20 cellular contexts compared by ENCODE assay signal in the genomic region with DNA sequence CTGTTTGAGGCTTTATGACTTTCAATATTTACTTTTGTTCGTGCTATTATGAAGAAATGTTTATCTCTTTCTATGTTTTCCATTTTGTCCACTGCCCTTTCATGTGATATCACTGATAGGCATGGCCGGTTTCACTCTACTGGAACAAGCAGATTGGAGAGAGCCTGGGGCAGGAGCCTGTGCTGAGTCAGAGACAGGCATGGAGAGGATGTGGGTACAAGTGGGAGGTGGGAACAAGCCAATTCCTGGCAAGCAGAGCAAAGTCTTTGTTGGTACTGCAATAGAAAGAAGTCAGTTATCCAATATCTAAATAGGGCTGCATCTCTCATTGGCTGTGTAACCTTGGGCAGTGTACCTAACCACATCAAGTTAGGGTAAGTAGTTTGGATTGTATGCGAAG.
DNase-seq lines count a peak whose midpoint lies in the region; ATAC-seq and TF ChIP-seq lines count a peak whose summit lies in the region.
"Had no signal": no experiment of that assay in that cellular context is flagged by ENCODE, and none has a peak within 500 bp of the region (broad histone marks: within the 10 kb centered on the region; RNA-seq: fewer than 3 reads in every experiment).

No MANE protein-coding gene starts in this region.

- ATAC-seq in GM18505 (IDR thresholded peaks at IDR 0.05; ENCODE audit: unreplicated experiment) (no peak), HG02981 (IDR thresholded peaks at IDR 0.05; ENCODE audit: unreplicated experiment) (no peak), GM21576 (IDR thresholded peaks at IDR 0.05; ENCODE audit: unreplicated experiment) (no peak)
- ATAC-seq: activated CD4-positive, alpha-beta T cell treated with anti-CD3 and anti-CD28 coated beads for 36 hours; lower lobe of right lung had no signal

- peak; percentile 62 for DNase-seq in Ammon's horn (ENCODE audit: low spot score)
- peak; percentile 45 for DNase-seq in HK-2 (ENCODE audit: unreplicated experiment)
- peak; percentile 12 for DNase-seq in T1000 (lab: John Stamatoyannopoulos, UW)
- peak; percentile 61 for DNase-seq in glomerular visceral epithelial cell (ENCODE audit: extremely low spot score)
- DNase-seq in COR-L47 (lab: John Stamatoyannopoulos, UW): no peak
- DNase-seq: activated CD4-positive, alpha-beta T cell treated with anti-CD3 and anti-CD28 coated beads for 36 hours; activated gamma-delta T cell; amniotic stem cell; Calu3; GM23248; Karpas-422; lower lobe of right lung; NCI-H1436; ovary; sigmoid colon; stimulated activated CD4-positive, alpha-beta T cell treated with anti-CD3 and anti-CD28 coated beads, Interleukin-1b, Interleukin-23, amount 100 ng/mL, for 48 hours; T-helper 9 cell had no signal

- no peak for TF ChIP-seq POLR2A in GM18505 (IDR thresholded peaks at IDR 0.05; ENCODE audit: borderline replicate concordance, extremely low read depth, insufficient read depth, insufficient read length)
